ENCODE assay signal across 22 cellular contexts in genomic region chr15:46685096-46685495, GRCh38.
A peak's percentile ranks its signal among the peaks of the same experiment; 100 is the strongest.
DNase-seq lines count a peak whose midpoint lies in the region; ATAC-seq, FAIRE-seq and TF ChIP-seq lines count a peak whose summit lies in the region.
"Had no signal": no experiment of that assay in that cellular context is flagged by ENCODE, and none has a peak within 500 bp of the region (broad histone marks: within the 10 kb centered on the region; RNA-seq: fewer than 3 reads in every experiment).

No MANE protein-coding gene starts in this region.

- CTCF ChIA-PET in A549 (lab: Yijun Ruan, JAX) (no interaction called here), IMR-90 (lab: Yijun Ruan, JAX) (no interaction called here)

- no peak overlapping the region for H4K8ac ChIP-seq in IMR-90 (ENCODE audit: low read depth in 2 of 2, low read length in 2 of 2)

- H3K27me3 ChIP-seq in IMR-90 (ENCODE audit: control insufficient read depth, insufficient read depth, low read length) (no peaks in the 10 kb centered on the region), bronchial epithelial cell (ENCODE audit: control insufficient read depth, insufficient read depth, low read length) (no peaks in the 10 kb centered on the region), small intestine (ENCODE audit: control insufficient read depth in 2 of 2, insufficient read depth in 2 of 2, low read length in 2 of 2) (no peaks in the 10 kb centered on the region)
- H3K27me3 ChIP-seq: BLaER1 treated with 17β-estradiol and CSF1 and Interleukin-3, amounts not matched to agents 10 nM and 100 nM had no signal

- no peak for TF ChIP-seq CTCF in A549 (IDR thresholded peaks at IDR 0.05)
- no peak for TF ChIP-seq CTCF in IMR-90 (conservative IDR thresholded peaks at IDR 0.05; ENCODE audit: low read depth, low read length)
- no peak for TF ChIP-seq CTCF in bronchial epithelial cell (IDR thresholded peaks at IDR 0.05; ENCODE audit: insufficient read depth, low read length, severe bottlenecking)

- no peak overlapping the region for H2BK5ac ChIP-seq in IMR-90 (ENCODE audit: low read depth, low read length, poor library complexity, severe bottlenecking)

- H3K9ac ChIP-seq in IMR-90 (ENCODE audit: low read depth, low read length), result no peak overlapping the region
- H3K9ac ChIP-seq: BLaER1 treated with 17β-estradiol and CSF1 and Interleukin-3, amounts not matched to agents 10 nM and 100 nM had no signal

- dilution Hi-C loops in IMR-90 (cut with HindIII; ENCODE audit: low sequenced_read_pairs, unreplicated experiment), result no loop called here

- no peak for DNase-seq in A549 (ENCODE audit: low read depth in 1 of 2, low spot score in 1 of 2)
- no peak for DNase-seq in IMR-90
- peak; percentile 35 for DNase-seq in bronchial epithelial cell (ENCODE audit: low read depth)
- no peak for DNase-seq in small intestine
- DNase-seq in germinal center (ENCODE audit: low spot score), result no peak
- DNase-seq in cerebellar cortex (ENCODE audit: low spot score), result no peak
- DNase-seq in GM03348 (ENCODE audit: low spot score), result no peak
- DNase-seq: 8988T; AML-193; Caco-2; Calu3; CD4-positive, alpha-beta T cell; CD8-positive, alpha-beta T cell; DMS79 treated with DMSO at 0.1 percent for 48 hours; GF-D8 had no signal

- no peak overlapping the region for H4K91ac ChIP-seq in IMR-90 (ENCODE audit: insufficient read depth, low read depth, low read length)

- no peaks in the 10 kb centered on the region for H4K20me1 ChIP-seq in IMR-90 (ENCODE audit: insufficient read depth, low read length)
- H4K20me1 ChIP-seq: BLaER1 treated with 17β-estradiol and CSF1 and Interleukin-3, amounts not matched to agents 10 nM and 100 nM had no signal

- no peak for TF ChIP-seq RAD21 in A549 (conservative IDR thresholded peaks at IDR 0.05 in 1 of 2, IDR thresholded peaks at IDR 0.05 in 1 of 2)
- no peak for TF ChIP-seq RAD21 in IMR-90 (IDR thresholded peaks at IDR 0.05; ENCODE audit: low read length)

- no peaks in the 10 kb centered on the region for H3K4me1 ChIP-seq in A549
- H3K4me1 ChIP-seq in IMR-90 (ENCODE audit: control insufficient read depth, insufficient read depth, low read length), result no peaks in the 10 kb centered on the region
- H3K4me1 ChIP-seq in small intestine (ENCODE audit: control insufficient read depth in 2 of 2, insufficient read depth in 1 of 2, low read depth in 1 of 2, low read length in 1 of 2), result peaks cover 0 to 4% of the 10 kb centered on the region in 2 donors
- H3K4me1 ChIP-seq: BLaER1 treated with 17β-estradiol and CSF1 and Interleukin-3, amounts not matched to agents 10 nM and 100 nM; Caco-2 had no signal

- POLR2A ChIA-PET in A549 (lab: Yijun Ruan, JAX), result no interaction called here
- POLR2A ChIA-PET in IMR-90 (lab: Charles Lee; ENCODE audit: unreplicated experiment), result no interaction called here

- H2AFZ ChIP-seq in IMR-90 (replicated peaks; ENCODE audit: low read length, poor library complexity), result no peak overlapping the region

- no peaks in the 10 kb centered on the region for H3K79me1 ChIP-seq in IMR-90 (ENCODE audit: low read depth in 1 of 2, low read length in 2 of 2)

- H3K23ac ChIP-seq in IMR-90 (ENCODE audit: low read depth, low read length), result no peak overlapping the region

- no peak overlapping the region for H3K56ac ChIP-seq in IMR-90 (ENCODE audit: extremely low read depth, insufficient read depth, low read length)

- intact Hi-C loops in IMR-90 (cut with micrococcal nuclease), result no loop called here

- no peak overlapping the region for H2AK5ac ChIP-seq in IMR-90 (ENCODE audit: low read depth, low read length)

- H3K4ac ChIP-seq in IMR-90 (ENCODE audit: low read depth, low read length), result no peak overlapping the region

- no peak for ATAC-seq in A549
- ATAC-seq in IMR-90 (ENCODE audit: low read depth), result no peak
- ATAC-seq: CD8-positive, alpha-beta T cell; GM12878 had no signal

- H3K9me1 ChIP-seq in IMR-90 (ENCODE audit: insufficient read depth, low read length), result no peaks in the 10 kb centered on the region

- no peak overlapping the region for H3K18ac ChIP-seq in IMR-90 (ENCODE audit: low read depth, low read length)

- H3K4me3 ChIP-seq in A549, result no peak overlapping the region
- no peak overlapping the region for H3K4me3 ChIP-seq in IMR-90 (ENCODE audit: insufficient read depth, low read depth, low read length)
- no peak overlapping the region for H3K4me3 ChIP-seq in bronchial epithelial cell (ENCODE audit: low read depth, low read length)
- no peak overlapping the region for H3K4me3 ChIP-seq in small intestine (ENCODE audit: low read depth in 1 of 2, low read length in 2 of 2)
- H3K4me3 ChIP-seq: BLaER1 treated with 17β-estradiol and CSF1 and Interleukin-3, amounts not matched to agents 10 nM and 100 nM; GM12878 had no signal

- no peak overlapping the region for H4K5ac ChIP-seq in IMR-90 (ENCODE audit: low read depth, low read length)

- no peak overlapping the region for H2AK9ac ChIP-seq in IMR-90 (replicated peaks; ENCODE audit: low read depth, low read length, poor library complexity)

- no peak overlapping the region for H2BK15ac ChIP-seq in IMR-90 (ENCODE audit: low read depth, low read length)

- WGBS in A549 (ENCODE audit: missing lambda C conversion rate), result 0% methylated on average over 1 of the region's 1 CpG
- WGBS in IMR-90 (ENCODE audit: extremely low coverage in 2 of 2, insufficient read length in 1 of 2), 2 experiments, result no CpG with 5 or more reads among the region's 1 CpG
- WGBS in small intestine, 3 donors, result 0 to 74% (median 3%) methylated on average over 1 of the region's 1 CpG

- H3K36me3 ChIP-seq in IMR-90 (ENCODE audit: control insufficient read depth, insufficient read depth, low read length), result no peaks in the 10 kb centered on the region
- H3K36me3 ChIP-seq in bronchial epithelial cell (ENCODE audit: control insufficient read depth, insufficient read depth, low read length), result no peaks in the 10 kb centered on the region
- H3K36me3 ChIP-seq in small intestine (ENCODE audit: control insufficient read depth in 2 of 2, insufficient read depth in 2 of 2, low read length in 2 of 2), result no peaks in the 10 kb centered on the region
- H3K36me3 ChIP-seq: BLaER1 treated with 17β-estradiol and CSF1 and Interleukin-3, amounts not matched to agents 10 nM and 100 nM had no signal

- FAIRE-seq in A549 (lab: Jason Lieb, UNC), result no peak
- FAIRE-seq in bronchial epithelial cell (lab: Jason Lieb, UNC), result no peak
- peak; percentile 5 for FAIRE-seq in small intestine (lab: Jason Lieb, UNC)
- FAIRE-seq: A204.1, D721Med, GM12878, GM12892, GM18507 had no signal

- H3K4me2 ChIP-seq in A549 (no peak overlapping the region), IMR-90 (ENCODE audit: low read depth, low read length) (no peak overlapping the region)
- H3K4me2 ChIP-seq: BLaER1 treated with 17β-estradiol and CSF1 and Interleukin-3, amounts not matched to agents 10 nM and 100 nM had no signal

- H2BK20ac ChIP-seq in IMR-90 (ENCODE audit: low read depth, low read length), result no peak overlapping the region

- H2BK120ac ChIP-seq in IMR-90 (ENCODE audit: low read depth, low read length), result no peak overlapping the region

- BruUV-seq in IMR-90 (replicated peaks; lab: Mats Ljungman, UMichigan), result no TSS peak

- no peak overlapping the region for H3K27ac ChIP-seq in A549
- H3K27ac ChIP-seq in IMR-90 (ENCODE audit: insufficient read depth, low read length), result no peak overlapping the region
- H3K27ac ChIP-seq in small intestine (ENCODE audit: low read depth in 1 of 2, low read length in 1 of 2), result no peak overlapping the region
- H3K27ac ChIP-seq: BLaER1 treated with 17β-estradiol and CSF1 and Interleukin-3, amounts not matched to agents 10 nM and 100 nM; C4-2B had no signal

- H3K14ac ChIP-seq in IMR-90 (replicated peaks; ENCODE audit: low read depth, low read length), result no peak overlapping the region

- in situ Hi-C loops in IMR-90 (cut with MboI; ENCODE audit: low sequenced_read_pairs), result no loop called here

- H3K9me3 ChIP-seq in A549, result no peaks in the 10 kb centered on the region
- no peaks in the 10 kb centered on the region; the same call in 1 of the 2 replicates for H3K9me3 ChIP-seq in IMR-90 (ENCODE audit: control insufficient read depth, insufficient read depth, low read length)
- no peaks in the 10 kb centered on the region for H3K9me3 ChIP-seq in small intestine (ENCODE audit: control insufficient read depth, low read depth)
- H3K9me3 ChIP-seq: BLaER1 treated with 17β-estradiol and CSF1 and Interleukin-3, amounts not matched to agents 10 nM and 100 nM; Caco-2 had no signal

- TF ChIP-seq EP300 in A549 (IDR thresholded peaks at IDR 0.05), result no peak

- TF ChIP-seq POLR2A in A549 (IDR thresholded peaks at IDR 0.05; ENCODE audit: low read length), result no peak
- TF ChIP-seq POLR2A in IMR-90 (IDR thresholded peaks at IDR 0.05; ENCODE audit: low read depth, low read length), result no peak

TF ChIP-seq in A549, 52 proteins besides CTCF, POLR2A, EP300 and RAD21 (continues in another document):
- peak; percentile 32; the same call in 1 of the 2 replicates for TF ChIP-seq NFE2L2 (conservative IDR thresholded peaks at IDR 0.05; ENCODE audit: low read length)
- no peak for TF ChIP-seq ZFP36 (IDR thresholded peaks at IDR 0.05; ENCODE audit: borderline replicate concordance, partially characterized antibody)
- TF ChIP-seq USF2 (IDR thresholded peaks at IDR 0.05), result no peak
- no peak for TF ChIP-seq ZC3H11A (IDR thresholded peaks at IDR 0.05)
- TF ChIP-seq HOXB13 (CRISPR knock-in tag; IDR thresholded peaks at IDR 0.05; ENCODE audit: low read depth), result no peak
- TF ChIP-seq MAZ (IDR thresholded peaks at IDR 0.05; ENCODE audit: borderline replicate concordance, low read depth, low read length), result no peak

TF ChIP-seq in IMR-90, 13 proteins besides CTCF, POLR2A, EP300 and RAD21:
- TF ChIP-seq BHLHE40 (IDR thresholded peaks at IDR 0.05; ENCODE audit: low read depth, low read length), result no peak
- TF ChIP-seq MAFK (IDR thresholded peaks at IDR 0.05; ENCODE audit: low read depth, low read length), result peak; percentile 12; the same call in 1 of the 2 replicates
- TF ChIP-seq RCOR1 (IDR thresholded peaks at IDR 0.05; ENCODE audit: insufficient replicate concordance, low read length), result no peak
- TF ChIP-seq NFE2L2 (IDR thresholded peaks at IDR 0.05; ENCODE audit: low read depth, low read length), result peak; percentile 79
